ENCODE assay signal across 10 cellular contexts in the genomic region with DNA sequence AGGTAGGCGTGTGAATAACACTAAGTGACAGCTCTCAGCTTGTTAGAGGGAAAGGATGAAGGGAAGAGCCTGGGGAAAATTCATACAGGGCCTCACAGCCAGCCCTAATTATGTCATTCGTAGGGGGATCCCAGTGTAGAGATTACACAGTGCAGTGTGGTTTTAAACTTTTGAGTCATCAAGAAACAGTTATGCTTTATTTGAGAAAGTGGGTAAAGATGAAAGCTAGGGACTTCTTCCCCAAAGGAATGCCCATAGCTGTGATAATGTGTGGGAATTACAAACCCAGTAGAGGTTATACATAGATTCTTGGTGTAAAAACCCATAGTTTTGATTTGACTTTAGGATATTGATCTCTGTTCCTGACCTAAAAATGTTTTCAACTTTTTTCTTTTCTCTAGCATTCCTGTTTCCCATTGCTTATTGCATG. TPM values are rescaled to one million over a fixed set of nuclear protein-coding genes. Genes with fewer than 3 reads are reported as not detected.
DNase-seq lines count a peak whose midpoint lies in the region; ATAC-seq and TF ChIP-seq lines count a peak whose summit lies in the region.
"Had no signal": no experiment of that assay in that cellular context is flagged by ENCODE, and none has a peak within 500 bp of the region (broad histone marks: within the 10 kb centered on the region; RNA-seq: fewer than 3 reads in every experiment).

No MANE protein-coding gene starts in this region.

- H3K4me3 ChIP-seq in fibroblast of pulmonary artery (replicated peaks; ENCODE audit: low read depth, low read length), result no peak overlapping the region
- no peak overlapping the region for H3K4me3 ChIP-seq in left lung
- no peak overlapping the region for H3K4me3 ChIP-seq in left ventricle myocardium inferior
- H3K4me3 ChIP-seq: skin epidermis had no signal

- no peak overlapping the region for H3K27ac Mint-ChIP-seq in Calu3 (ENCODE audit: unreplicated experiment)

- ATAC-seq in GM21723 (IDR thresholded peaks at IDR 0.05; ENCODE audit: unreplicated experiment), result peak; percentile 31
- ATAC-seq in left lung, result no peak

- no TSS peak for BruUV-seq in Calu3 (replicated peaks; lab: Mats Ljungman, UMichigan)

- H3K9me3 ChIP-seq in left lung (no peaks in the 10 kb centered on the region), left ventricle myocardium inferior (replicated peaks) (no peaks in the 10 kb centered on the region)

- H3K27ac ChIP-seq in left lung, result no peak overlapping the region
- no peak overlapping the region for H3K27ac ChIP-seq in left ventricle myocardium inferior (replicated peaks)

- H3K36me3 ChIP-seq in left lung (peaks cover 0 to 7% of the 10 kb centered on the region in 2 donors), left ventricle myocardium inferior (no peaks in the 10 kb centered on the region)

- intact Hi-C loops in left lung (cut with DNase I) (no loop called here), left ventricle myocardium inferior (cut with micrococcal nuclease) (loop anchor here (10.0 kb wide), 2 partner anchors 223 to 693 kb away; no protein-coding TSS in a partner anchor), Calu3 (cut with micrococcal nuclease; ENCODE audit: unreplicated experiment) (loop anchor here (10.0 kb wide), 1 partner anchor 453 kb away; no protein-coding TSS in a partner anchor)

- no peaks in the 10 kb centered on the region for H3K27me3 Mint-ChIP-seq in Calu3 (ENCODE audit: unreplicated experiment)

- no peak overlapping the region for H3K4me3 Mint-ChIP-seq in Calu3 (ENCODE audit: low read depth, unreplicated experiment)

- peaks cover 5% of the 10 kb centered on the region for H3K36me3 Mint-ChIP-seq in Calu3 (ENCODE audit: insufficient read depth, unreplicated experiment)

- CTCF ChIA-PET in Calu3 (lab: Charles Lee), result interaction anchor here (0.6 kb wide), 1 partner anchor 115 kb away, joined by 3 read pairs; no protein-coding TSS in a partner anchor

- no peaks in the 10 kb centered on the region for H3K9me3 Mint-ChIP-seq in Calu3 (ENCODE audit: low read depth, unreplicated experiment)

- H3K4me1 Mint-ChIP-seq in Calu3 (ENCODE audit: low read depth, unreplicated experiment), result no peaks in the 10 kb centered on the region

- H3K4me1 ChIP-seq in left lung, result peaks cover 0 to 14% of the 10 kb centered on the region in 2 donors
- H3K4me1 ChIP-seq in left ventricle myocardium inferior, result peaks cover 20% of the 10 kb centered on the region

- no peak for TF ChIP-seq CTCF in fibroblast of pulmonary artery (IDR thresholded peaks at IDR 0.05; ENCODE audit: low read length, missing control alignments)
- TF ChIP-seq CTCF in left lung (IDR thresholded peaks at IDR 0.05), result no peak
- no peak for TF ChIP-seq CTCF in left ventricle myocardium inferior (IDR thresholded peaks at IDR 0.05; ENCODE audit: borderline replicate concordance)
- no peak for TF ChIP-seq CTCF in Calu3 (IDR thresholded peaks at IDR 0.05; ENCODE audit: unreplicated experiment)

- H3K27me3 ChIP-seq in left lung (no peaks in the 10 kb centered on the region), left ventricle myocardium inferior (ENCODE audit: low read depth) (no peaks in the 10 kb centered on the region)

- DNase-seq in ELR (ENCODE audit: low read depth), result peak; percentile 78
- DNase-seq in RKO (ENCODE audit: low spot score), result peak; percentile 77
- peak; percentile 82 for DNase-seq in fibroblast of pulmonary artery (ENCODE audit: low read depth)
- DNase-seq in left lung, result no peak
- no peak for DNase-seq in left ventricle myocardium inferior
- no peak for DNase-seq in NCI-H774 (lab: John Stamatoyannopoulos, UW)
- no peak for DNase-seq in Calu3
- DNase-seq: effector CD4-positive, alpha-beta T cell had no signal

RNA-seq across cellular contexts. Expression of gene TTF2, which starts 1.9 kb away (rescaled TPM):
- total RNA-seq in left lung (10 to 100 TPM; 21.0 to 21.1 TPM), left ventricle myocardium inferior (6.4 TPM), Calu3 (2022) (46.6 and 49.6 TPM in 2 replicates)

RNA-seq across cellular contexts. Expression of gene TRIM45, which starts 59.5 kb away (rescaled TPM):
- total RNA-seq in left lung (1 to 10 TPM; 2.6 to 5.1 TPM), left ventricle myocardium inferior (13.0 TPM), Calu3 (2022) (4.3 and 5.3 TPM in 2 replicates)

Comparison
In these comparisons a context has a peak if more than half of its experiments do, and no peak if none do; other contexts are left out.
1. DNase-seq: peak in ELR (single experiment), RKO (single experiment) and fibroblast of pulmonary artery (single experiment); none in left lung (0 of 2), left ventricle myocardium inferior (single experiment), NCI-H774 (single experiment) and Calu3 (single experiment).
2. intact Hi-C loops: an anchor here in left ventricle myocardium inferior (10.0 kb wide) and Calu3 (10.0 kb wide); none called in left lung.